Comparison of ENCODE assay signal across 9 cellular contexts in genomic region chr15:89898628-89899302, GRCh38. TPM values are rescaled to one million over a fixed set of nuclear protein-coding genes. Genes with fewer than 3 reads are reported as not detected.
DNase-seq lines count a peak whose midpoint lies in the region; ATAC-seq lines count a peak whose summit lies in the region.
"Had no signal": no experiment of that assay in that cellular context is flagged by ENCODE, and none has a peak within 500 bp of the region (broad histone marks: within the 10 kb centered on the region; RNA-seq: fewer than 3 reads in every experiment).

No MANE protein-coding gene starts in this region.

- ATAC-seq in central memory CD8-positive, alpha-beta T cell (replicated peaks; ENCODE audit: extremely low read depth, poor library complexity, severe bottlenecking): peak; percentile 33

- DNase-seq in DMS114 treated with DMSO at 0.1 percent for 48 hours (lab: John Stamatoyannopoulos, UW; ENCODE audit: unreplicated experiment) (peak; percentile 85), GM19238 (ENCODE audit: insufficient read length, low spot score) (peak; percentile 64), KG1 (lab: John Stamatoyannopoulos, UW) (peak; percentile 17), T-helper 9 cell (peak; percentile 19), myocyte (ENCODE audit: low read depth) (peak; percentile 28), T1000 (lab: John Stamatoyannopoulos, UW) (no peak), NCI-H187 treated with DMSO at 0.1 percent for 48 hours (lab: John Stamatoyannopoulos, UW) (no peak)
- DNase-seq in central memory CD8-positive, alpha-beta T cell (ENCODE audit: low spot score in 2 of 2): no peak

- H3K4me1 Mint-ChIP-seq in central memory CD8-positive, alpha-beta T cell: peaks cover 12% of the 10 kb centered on the region

- H3K27ac Mint-ChIP-seq in central memory CD8-positive, alpha-beta T cell (ENCODE audit: low read depth): no peak overlapping the region
- H3K27ac Mint-ChIP-seq: activated naive CD8-positive, alpha-beta T cell had no signal

- peaks cover 4% of the 10 kb centered on the region for H3K36me3 Mint-ChIP-seq in central memory CD8-positive, alpha-beta T cell (ENCODE audit: insufficient read depth)
- H3K36me3 Mint-ChIP-seq: activated naive CD8-positive, alpha-beta T cell had no signal

- H3K4me3 Mint-ChIP-seq in central memory CD8-positive, alpha-beta T cell: no peak overlapping the region
- H3K4me3 Mint-ChIP-seq: activated naive CD8-positive, alpha-beta T cell had no signal

- H3K9me3 Mint-ChIP-seq in central memory CD8-positive, alpha-beta T cell: no peaks in the 10 kb centered on the region

- no peaks in the 10 kb centered on the region for H3K27me3 Mint-ChIP-seq in central memory CD8-positive, alpha-beta T cell
- H3K27me3 Mint-ChIP-seq: activated naive CD8-positive, alpha-beta T cell had no signal

RNA-seq across cellular contexts. Expression of gene AP3S2, which starts 5.0 kb away (rescaled TPM):
- total RNA-seq in myocyte: 65.3 and 101 TPM in 2 replicates
- 50.8 TPM for polyA plus RNA-seq in myocyte (2012)

RNA-seq across cellular contexts. Expression of gene ARPIN, which starts 14.0 kb away (rescaled TPM):
- total RNA-seq in myocyte: 5.4 and 5.6 TPM in 2 replicates
- polyA plus RNA-seq in myocyte (2012): 8.5 TPM

Comparison
In these comparisons a context has a peak if more than half of its experiments do, and no peak if none do; other contexts are left out.
1. DNase-seq: peak in DMS114 treated with DMSO at 0.1 percent for 48 hours (single experiment), GM19238 (single experiment), KG1 (single experiment), T-helper 9 cell (single experiment) and myocyte (single experiment); none in central memory CD8-positive, alpha-beta T cell (0 of 2), T1000 (single experiment) and NCI-H187 treated with DMSO at 0.1 percent for 48 hours (single experiment).